Comparison of ENCODE assay signal across 8 cellular contexts in the genomic region with DNA sequence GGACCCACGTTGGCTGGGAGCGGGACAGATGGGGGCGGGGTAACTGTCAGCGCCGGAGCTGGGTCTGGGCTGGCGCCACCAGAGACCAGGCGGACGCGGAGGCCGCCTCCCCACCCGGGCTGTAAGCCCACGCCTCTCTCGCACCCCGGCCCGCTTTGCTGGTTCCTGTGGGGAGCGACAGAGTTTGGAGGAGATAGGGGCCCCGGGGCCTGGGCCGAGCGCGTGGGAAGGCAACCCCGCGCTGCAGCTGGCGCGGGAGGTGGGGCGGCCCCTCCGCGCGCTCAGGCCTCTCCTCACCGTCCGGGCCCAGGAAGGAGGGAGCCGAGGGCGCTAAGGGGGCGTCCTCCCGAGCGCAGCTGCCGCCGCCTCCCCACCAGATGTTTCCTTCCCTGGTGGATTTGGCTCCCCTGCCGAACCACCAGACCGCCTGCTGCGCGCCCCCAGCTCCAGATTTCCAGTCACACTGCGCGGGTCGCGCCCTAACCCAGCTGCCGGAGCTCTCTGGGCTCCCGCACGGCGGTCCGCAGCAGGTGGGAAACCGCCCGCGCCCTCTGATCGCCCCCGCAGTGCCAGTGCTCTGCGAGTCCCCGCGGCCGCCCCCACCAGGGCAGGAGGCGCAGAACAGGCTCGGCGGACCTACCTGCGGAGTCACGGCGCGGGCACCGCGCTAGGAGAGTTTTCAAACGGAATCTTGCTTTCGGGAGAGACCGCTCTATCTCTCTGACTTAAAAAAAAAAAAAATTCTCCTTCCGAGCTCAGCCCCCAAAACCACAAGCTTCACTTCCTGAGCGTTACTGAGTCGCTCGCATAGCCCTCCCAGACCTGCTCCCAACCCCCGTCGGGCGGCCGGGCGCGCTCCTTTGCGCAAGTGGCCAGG. TPM values are rescaled to one million over a fixed set of nuclear protein-coding genes. Genes with fewer than 3 reads are reported as not detected.
DNase-seq lines count a peak whose midpoint lies in the region; ATAC-seq and TF ChIP-seq lines count a peak whose summit lies in the region.

No MANE protein-coding gene starts in this region.

- peaks cover 23% of the 10 kb centered on the region for H3K4me1 ChIP-seq in HUES64 (ENCODE audit: insufficient read depth, low read length)
- no peaks in the 10 kb centered on the region for H3K4me1 ChIP-seq in SJCRH30
- peaks cover 51% of the 10 kb centered on the region for H3K4me1 ChIP-seq in hepatocyte (ENCODE audit: insufficient read depth)

- H4K20me1 ChIP-seq in hepatocyte (ENCODE audit: insufficient read depth, poor library complexity, severe bottlenecking) = peaks cover 7% of the 10 kb centered on the region

- H3K27ac ChIP-seq in HUES64 (ENCODE audit: low read depth, low read length) (no peak overlapping the region), SJCRH30 (peak overlapping the region; percentile 34), hepatocyte (no peak overlapping the region)

- TF ChIP-seq CTCF in hepatocyte (IDR thresholded peaks at IDR 0.05; ENCODE audit: poor library complexity) = no peak

- H3K27me3 ChIP-seq in HUES64 (ENCODE audit: insufficient read depth, low read length) (peaks cover 97% of the 10 kb centered on the region), SJCRH30 (no peaks in the 10 kb centered on the region), hepatocyte (peaks cover 97% of the 10 kb centered on the region)

- no peak overlapping the region; the same call in 1 of the 2 replicates for H3K9ac ChIP-seq in HUES64 (ENCODE audit: low read depth, low read length)

- no peaks in the 10 kb centered on the region for H3K9me2 ChIP-seq in hepatocyte (replicated peaks; ENCODE audit: insufficient read depth)

- peak; percentile 43 for ATAC-seq in GM21390 (IDR thresholded peaks at IDR 0.05; ENCODE audit: unreplicated experiment)

- H2AFZ ChIP-seq in hepatocyte = peak overlapping the region; percentile 66

- DNase-seq in DMS53 treated with DMSO at 0.1 percent for 48 hours (lab: John Stamatoyannopoulos, UW; ENCODE audit: unreplicated experiment) = peak; percentile 90
- peak; percentile 49 to 65 for DNase-seq in SJCRH30
- peak; percentile 89 for DNase-seq in activated naive CD4-positive, alpha-beta T cell treated with Interleukin-2 at 50 U/mL for 16 hours
- peak; percentile 66 for DNase-seq in hepatocyte (ENCODE audit: low spot score)
- peak; percentile 87 for DNase-seq in stimulated activated CD4-positive, alpha-beta T cell treated with anti-CD3 and anti-CD28 coated beads, Interleukin-12 subunit alpha, Interleukin-12 subunit beta, amount 100 ng/mL, for 4 hours
- DNase-seq in AG20443 (ENCODE audit: low spot score) = no peak

- H3K4me3 ChIP-seq in HUES64 (ENCODE audit: low read length) (peak overlapping the region; percentile 52), SJCRH30 (peak overlapping the region; percentile 73), hepatocyte (peak overlapping the region; percentile 42)

- no peaks in the 10 kb centered on the region for H3K36me3 ChIP-seq in HUES64 (ENCODE audit: insufficient read depth, low read length)
- no peaks in the 10 kb centered on the region for H3K36me3 ChIP-seq in SJCRH30
- no peaks in the 10 kb centered on the region for H3K36me3 ChIP-seq in hepatocyte (replicated peaks; ENCODE audit: insufficient read depth, low read depth)

- H3K9me3 ChIP-seq in HUES64 (ENCODE audit: insufficient read depth, low read depth, low read length) = no peaks in the 10 kb centered on the region
- no peaks in the 10 kb centered on the region for H3K9me3 ChIP-seq in SJCRH30 (replicated peaks)
- H3K9me3 ChIP-seq in hepatocyte (ENCODE audit: low read depth) = no peaks in the 10 kb centered on the region

- WGBS in HUES64 = under 1% methylated on average over 82 of the region's 82 CpGs
- WGBS in hepatocyte (ENCODE audit: low lambda C conversion rate, missing lambda C conversion rate) = 2% methylated on average over 70 of the region's 82 CpGs

- H3K4me2 ChIP-seq in hepatocyte = peak overlapping the region; percentile 97

- H3K79me2 ChIP-seq in hepatocyte = no peaks in the 10 kb centered on the region

RNA-seq across cellular contexts. Expression of a gene that starts 1.1 kb away (rescaled TPM):
- polyA plus RNA-seq in HUES64 (2013, experiment 1 of 2) = 0.05 TPM
- polyA plus RNA-seq in HUES64 (2013, experiment 2 of 2) = 0.19 TPM
- 3.2 TPM in 2 replicates for total RNA-seq in SJCRH30 (2014; rRNA removed; shearing (Covaris generic))
- 0.10 and 0.24 TPM in 2 replicates for total RNA-seq in hepatocyte
- 0.41 TPM in 1 of 2 replicates, not detected in the other for polyA plus RNA-seq in hepatocyte
